Comparison of ENCODE assay signal across 30 cellular contexts in the genomic region with DNA sequence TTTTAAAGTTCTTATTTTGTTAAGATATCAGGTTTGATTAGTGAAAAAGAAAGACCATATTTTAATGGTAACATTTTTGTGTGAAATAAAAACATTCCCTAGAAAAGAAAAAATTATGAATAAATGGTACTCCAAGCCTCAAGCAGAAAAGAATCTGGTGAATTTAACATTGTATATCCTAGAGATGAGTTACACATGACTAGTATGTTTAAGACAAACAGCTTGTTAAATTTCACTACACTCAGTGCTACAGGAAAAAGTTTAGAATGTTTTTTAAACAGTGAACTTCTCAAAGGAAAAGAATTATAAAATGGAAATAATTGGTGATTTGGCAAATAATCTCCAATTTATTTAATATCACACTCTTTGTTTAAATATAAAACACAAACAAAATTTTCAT.
"Had no signal": no experiment of that assay in that cellular context is flagged by ENCODE, and none has a peak within 500 bp of the region (broad histone marks: within the 10 kb centered on the region; RNA-seq: fewer than 3 reads in every experiment).

No MANE protein-coding gene starts in this region.

- H3K9me3 Mint-ChIP-seq: nephron; stimulated activated naive B cell treated with anti-CD40 and anti-IgM and Interleukin-4, amounts not matched to agents 10 μg/mL and 1 μg/mL and 100 μg/mL, for 72 hours had no signal

- ATAC-seq: left colon; left lung; lower lobe of right lung; naive thymus-derived CD8-positive, alpha-beta T cell; right cardiac atrium; sciatic nerve; stimulated activated naive B cell treated with anti-CD40 and anti-IgM and Interleukin-4, amounts not matched to agents 10 μg/mL and 1 μg/mL and 100 μg/mL, for 72 hours; stimulated activated naive CD8-positive, alpha-beta T cell treated with anti-CD3 and anti-CD28 coated beads, Interleukin-15, Interleukin-2, amounts not matched to agents 100 U/mL and 50 U/mL, for 24 hours had no signal

- H3K36me3 Mint-ChIP-seq: naive thymus-derived CD8-positive, alpha-beta T cell; neural progenitor cell; stimulated activated naive B cell treated with anti-CD40 and anti-IgM and Interleukin-4, amounts not matched to agents 10 μg/mL and 1 μg/mL and 100 μg/mL, for 72 hours had no signal

- H3K4me2 ChIP-seq: neural progenitor cell had no signal

- H3K27ac Mint-ChIP-seq: naive thymus-derived CD8-positive, alpha-beta T cell; nephron; neural progenitor cell; stimulated activated naive B cell treated with anti-CD40 and anti-IgM and Interleukin-4, amounts not matched to agents 10 μg/mL and 1 μg/mL and 100 μg/mL, for 72 hours had no signal

- H3K9ac ChIP-seq: neural progenitor cell had no signal

- H3K36me3 ChIP-seq: left lung, lower lobe of right lung, neural progenitor cell, neutrophil, ovary, prostate gland, stomach, thyroid gland, transverse colon, upper lobe of left lung, vagina had no signal

- H3K4me1 ChIP-seq: left lung, lower lobe of right lung, prostate gland, stomach, testis, thyroid gland, transverse colon, upper lobe of left lung, vagina had no signal

- H3K4me1 Mint-ChIP-seq: naive thymus-derived CD8-positive, alpha-beta T cell; stimulated activated naive B cell treated with anti-CD40 and anti-IgM and Interleukin-4, amounts not matched to agents 10 μg/mL and 1 μg/mL and 100 μg/mL, for 72 hours had no signal

- H3K27ac ChIP-seq: left lung, lower lobe of right lung, neural progenitor cell, neutrophil, ovary, prostate gland, skin epidermis, stomach, testis, thyroid gland, transverse colon, upper lobe of left lung, vagina had no signal

- H3K9me3 ChIP-seq: left lung, lower lobe of right lung, neutrophil, ovary, prostate gland, stomach, testis, thyroid gland, transverse colon, upper lobe of left lung, vagina had no signal

- H3K4me3 ChIP-seq: left lung, lower lobe of right lung, neural progenitor cell, ovary, prostate gland, skin epidermis, stomach, testis, thyroid gland, transverse colon, upper lobe of left lung, vagina had no signal

- H3K4me3 Mint-ChIP-seq: naive thymus-derived CD8-positive, alpha-beta T cell; nephron; neural progenitor cell; stimulated activated naive B cell treated with anti-CD40 and anti-IgM and Interleukin-4, amounts not matched to agents 10 μg/mL and 1 μg/mL and 100 μg/mL, for 72 hours had no signal

- DNase-seq: hippocampal formation; left colon; left lung; lower lobe of right lung; mammary epithelial cell; mesenchymal stem cell; naive thymus-derived CD8-positive, alpha-beta T cell; occipital lobe; ovary; posterior cingulate gyrus; retina; right cardiac atrium; stimulated activated CD4-positive, alpha-beta T cell treated with anti-CD3 and anti-CD28 coated beads, Interleukin-12 subunit alpha, Interleukin-12 subunit beta, amount 100 ng/mL, for 4 hours; stimulated activated CD4-positive, alpha-beta T cell treated with anti-CD3 and anti-CD28 coated beads, Interleukin-15, amount 100 ng/mL, for 24 hours; stimulated activated CD4-positive, alpha-beta T cell treated with anti-CD3 and anti-CD28 coated beads, Interleukin-2, amount 100 ng/mL, for 24 hours; stimulated activated CD4-positive, alpha-beta T cell treated with anti-CD3 and anti-CD28 coated beads, Interleukin-4, amount 100 ng/mL, for 1 hour; stimulated activated naive B cell treated with anti-CD40 and anti-IgM and Interleukin-4, amounts not matched to agents 10 μg/mL and 1 μg/mL and 100 μg/mL, for 72 hours; stimulated activated naive CD8-positive, alpha-beta T cell treated with anti-CD3 and anti-CD28 coated beads, Interleukin-15, Interleukin-2, amounts not matched to agents 100 U/mL and 50 U/mL, for 24 hours; stomach; testis; thyroid gland; transverse colon; upper lobe of left lung had no signal

- H2AFZ ChIP-seq: neural progenitor cell had no signal

- H3K27me3 ChIP-seq: left lung, neural progenitor cell, neutrophil, ovary, stomach, testis, thyroid gland, transverse colon, upper lobe of left lung, vagina had no signal
